ENCODE assay signal across 8 cellular contexts in the genomic region with DNA sequence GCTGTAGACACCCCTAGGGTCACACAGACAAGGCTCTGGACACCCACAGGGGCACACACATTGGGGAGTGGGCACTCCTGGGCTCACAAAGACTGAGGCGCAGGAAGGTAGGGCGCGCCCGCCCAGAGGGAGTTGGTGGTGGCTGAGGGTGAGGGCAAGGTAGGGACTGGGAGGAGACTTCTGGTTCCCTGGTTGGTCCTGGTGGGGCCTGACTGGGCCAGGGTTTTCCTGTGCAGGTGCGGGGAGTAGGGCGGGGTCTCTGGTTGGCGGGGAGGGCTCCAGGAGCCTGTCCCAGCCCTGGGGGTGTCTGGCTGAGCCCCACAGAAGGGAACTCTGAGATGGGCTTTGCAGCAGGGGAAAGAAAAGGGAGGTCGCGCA. TPM values are rescaled to one million over a fixed set of nuclear protein-coding genes. Genes with fewer than 3 reads are reported as not detected.
DNase-seq lines count a peak whose midpoint lies in the region; ATAC-seq and TF ChIP-seq lines count a peak whose summit lies in the region.

No MANE protein-coding gene starts in this region.

- H3K4me3 ChIP-seq in cardiac muscle cell, result peak overlapping the region; percentile 83
- peak overlapping the region; percentile 95 for H3K4me3 ChIP-seq in HUES64 (ENCODE audit: low read length)
- H3K4me3 ChIP-seq in iPS-20b (ENCODE audit: low read length), result peak overlapping the region; percentile 89

- H3K27me3 Mint-ChIP-seq in stimulated activated naive CD8-positive, alpha-beta T cell treated with anti-CD3 and anti-CD28 coated beads, Interleukin-15, amount 100 ng/mL, for 72 hours, result no peaks in the 10 kb centered on the region

- H3K9me3 ChIP-seq in cardiac muscle cell (ENCODE audit: low read depth), result no peaks in the 10 kb centered on the region
- H3K9me3 ChIP-seq in HUES64 (ENCODE audit: insufficient read depth, low read depth, low read length), result no peaks in the 10 kb centered on the region
- H3K9me3 ChIP-seq in iPS-20b (ENCODE audit: insufficient read depth, low read depth, low read length), result no peaks in the 10 kb centered on the region

- 5% methylated on average over 9 of the region's 9 CpGs for WGBS in HUES64

- TF ChIP-seq CTCF in cardiac muscle cell (IDR thresholded peaks at IDR 0.05; ENCODE audit: low read depth, low read length), result no peak

- no peaks in the 10 kb centered on the region for H3K36me3 ChIP-seq in cardiac muscle cell
- no peaks in the 10 kb centered on the region for H3K36me3 ChIP-seq in HUES64 (ENCODE audit: insufficient read depth, low read length)
- H3K36me3 ChIP-seq in iPS-20b (ENCODE audit: insufficient read depth, low read depth, low read length), result no peaks in the 10 kb centered on the region

- H3K4me1 ChIP-seq in cardiac muscle cell (ENCODE audit: low read depth) (no peaks in the 10 kb centered on the region), HUES64 (ENCODE audit: insufficient read depth, low read length) (no peaks in the 10 kb centered on the region), iPS-20b (ENCODE audit: insufficient read depth, low read length) (no peaks in the 10 kb centered on the region)

- peaks cover 35% of the 10 kb centered on the region for H3K4me1 Mint-ChIP-seq in stimulated activated naive CD8-positive, alpha-beta T cell treated with anti-CD3 and anti-CD28 coated beads, Interleukin-15, amount 100 ng/mL, for 72 hours

- no peaks in the 10 kb centered on the region for H3K27me3 ChIP-seq in cardiac muscle cell
- no peaks in the 10 kb centered on the region for H3K27me3 ChIP-seq in HUES64 (ENCODE audit: insufficient read depth, low read length)
- no peaks in the 10 kb centered on the region for H3K27me3 ChIP-seq in iPS-20b (ENCODE audit: insufficient read depth, low read length)

- H3K27ac ChIP-seq in cardiac muscle cell, result peak overlapping the region; percentile 88
- H3K27ac ChIP-seq in HUES64 (ENCODE audit: low read depth, low read length), result peak overlapping the region; percentile 34; the same call in 1 of the 2 replicates
- H3K27ac ChIP-seq in angular gyrus (ENCODE audit: low read depth, low read length), result peak overlapping the region; percentile 73
- peak overlapping the region; percentile 65 for H3K27ac ChIP-seq in iPS-20b (ENCODE audit: low read length)

- H3K9ac ChIP-seq in HUES64 (ENCODE audit: low read depth, low read length) (peak overlapping the region; percentile 83), iPS-20b (ENCODE audit: low read depth, low read length) (peak overlapping the region; percentile 83; the same call in 1 of the 2 replicates)

- ATAC-seq in Right ventricle myocardium inferior, result no peak
- peak; percentile 44 for ATAC-seq in stimulated activated naive CD8-positive, alpha-beta T cell treated with anti-CD3 and anti-CD28 coated beads, Interleukin-15, amount 100 ng/mL, for 72 hours

- H3K9me3 Mint-ChIP-seq in stimulated activated naive CD8-positive, alpha-beta T cell treated with anti-CD3 and anti-CD28 coated beads, Interleukin-15, amount 100 ng/mL, for 72 hours, result no peaks in the 10 kb centered on the region

- H3K4me3 Mint-ChIP-seq in stimulated activated naive CD8-positive, alpha-beta T cell treated with anti-CD3 and anti-CD28 coated beads, Interleukin-15, amount 100 ng/mL, for 72 hours, result peak overlapping the region; percentile 93 to 95

- intact Hi-C loops in Right ventricle myocardium inferior (cut with DNase I), result no loop called here

- H3K27ac Mint-ChIP-seq in stimulated activated naive CD8-positive, alpha-beta T cell treated with anti-CD3 and anti-CD28 coated beads, Interleukin-15, amount 100 ng/mL, for 72 hours, result peak overlapping the region; percentile 88 to 95

- DNase-seq in cardiac muscle cell (ENCODE audit: low read depth in 1 of 2, low spot score in 1 of 2), result no peak
- no peak for DNase-seq in Right ventricle myocardium inferior (ENCODE audit: missing footprints)
- no peak for DNase-seq in stimulated activated naive CD8-positive, alpha-beta T cell treated with anti-CD3 and anti-CD28 coated beads, Interleukin-15, amount 100 ng/mL, for 72 hours
- no peak for DNase-seq in SIG-M5 treated with dmso at 0.1 percent for 504 hours (lab: John Stamatoyannopoulos, UW; ENCODE audit: unreplicated experiment)
- no peak for DNase-seq in ecto neural progenitor cell (ENCODE audit: low spot score)

RNA-seq across cellular contexts. Expression of gene WAS, which starts 6.7 kb away (rescaled TPM):
- total RNA-seq in cardiac muscle cell (1.9 TPM in 2 replicates), Right ventricle myocardium inferior (4.4 TPM)
- polyA plus RNA-seq in cardiac muscle cell, result 1.7 and 4.3 TPM in 2 replicates
- polyA plus RNA-seq in HUES64 (2013, experiment 1 of 2), result 0.20 TPM
- polyA plus RNA-seq in HUES64 (2013, experiment 2 of 2), result 0.76 TPM

RNA-seq across cellular contexts. Expression of gene SUV39H1, which starts 19.7 kb away (rescaled TPM):
- 5.5 and 8.1 TPM in 2 replicates for total RNA-seq in cardiac muscle cell
- 6.7 and 6.9 TPM in 2 replicates for polyA plus RNA-seq in cardiac muscle cell
- total RNA-seq in Right ventricle myocardium inferior, result 2.2 TPM
- polyA plus RNA-seq in HUES64 (2013, experiment 1 of 2), result 12.5 TPM
- polyA plus RNA-seq in HUES64 (2013, experiment 2 of 2), result 13.1 TPM

Comparison
In these comparisons a context has a peak if more than half of its experiments do, and no peak if none do; other contexts are left out.
1. H3K27ac ChIP-seq: peak in every context shown above with its lines; median percentile 88 in cardiac muscle cell; 73 in angular gyrus; 65 in iPS-20b; 34 in HUES64.